In the genomic region with DNA sequence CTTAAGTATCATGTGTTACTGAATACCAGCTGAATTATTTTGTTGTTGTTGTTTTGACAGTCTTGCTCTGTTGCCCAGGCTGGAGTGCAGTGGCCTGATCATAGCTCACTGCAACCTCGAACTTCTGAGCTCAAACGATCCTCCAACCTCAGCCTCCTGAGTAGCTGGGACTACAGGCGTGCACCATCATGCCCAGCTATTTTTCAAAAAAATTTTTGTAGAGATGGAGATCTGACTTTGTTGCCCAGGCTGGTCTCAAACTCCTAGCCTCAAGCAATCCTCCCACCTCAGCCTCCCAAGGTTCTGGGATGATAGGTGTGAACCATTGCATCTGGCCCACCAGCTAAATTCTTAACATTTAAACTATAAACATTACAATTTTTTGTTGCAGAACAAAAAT, we compare ENCODE assay signal across 11 cellular contexts. TPM values are rescaled to one million over a fixed set of nuclear protein-coding genes. Genes with fewer than 3 reads are reported as not detected.
DNase-seq lines count a peak whose midpoint lies in the region; ATAC-seq and TF ChIP-seq lines count a peak whose summit lies in the region.
"Not testable (repeated sequence)": the region's sequence is repeated elsewhere in the genome, so short reads cannot be mapped to it uniquely, and the experiment has no call there.
"Had no signal": no experiment of that assay in that cellular context is flagged by ENCODE, and none has a peak within 500 bp of the region (broad histone marks: within the 10 kb centered on the region; RNA-seq: fewer than 3 reads in every experiment).

No MANE protein-coding gene starts in this region.

- H3K36me3 ChIP-seq in A673 (ENCODE audit: insufficient read depth, low read length, poor library complexity, severe bottlenecking); CD4-positive, CD25-positive, alpha-beta regulatory T cell (ENCODE audit: control insufficient read depth, insufficient read depth, low read length); OCI-LY3 (replicated peaks; ENCODE audit: low read depth, low read length): not testable (repeated sequence)

- intact Hi-C loops in A673 (cut with micrococcal nuclease; ENCODE audit: unreplicated experiment) = not testable (repeated sequence)

- not testable (repeated sequence) for H3K27me3 ChIP-seq in A673 (replicated peaks; ENCODE audit: insufficient read depth, low read depth, low read length, poor library complexity); CD4-positive, CD25-positive, alpha-beta regulatory T cell (ENCODE audit: control insufficient read depth, insufficient read depth, low read length)
- peaks cover 30% of the 10 kb centered on the region for H3K27me3 ChIP-seq in OCI-LY3 (ENCODE audit: low read depth, low read length)

- not testable (repeated sequence) for H3K9me3 ChIP-seq in A673 (ENCODE audit: low read depth, low read length, poor library complexity, severe bottlenecking); CD4-positive, CD25-positive, alpha-beta regulatory T cell (ENCODE audit: control insufficient read depth in 2 of 2, low read length in 2 of 2); OCI-LY3 (ENCODE audit: insufficient read depth, low read length)

- H2AFZ ChIP-seq in OCI-LY3 (ENCODE audit: low read depth, low read length) = peak overlapping the region; percentile 62; the same call in 1 of the 2 replicates

- H3K79me2 ChIP-seq in OCI-LY3 (ENCODE audit: low read length) = not testable (repeated sequence)

- peak overlapping the region in 2 of 3 donors; percentile 23 to 38 for H3K27ac Mint-ChIP-seq in CD4-positive, CD25-positive, alpha-beta regulatory T cell
- H3K27ac Mint-ChIP-seq in memory B cell = peak overlapping the region; percentile 69
- peak overlapping the region; percentile 85 for H3K27ac Mint-ChIP-seq in stimulated activated memory B cell treated with anti-CD40 and anti-IgM and Interleukin-4, amounts not matched to agents 10 μg/mL and 1 μg/mL and 100 μg/mL, for 72 hours

- BruUV-seq in A673 (replicated peaks; lab: Mats Ljungman, UMichigan) = not testable (repeated sequence)

- H4K20me1 ChIP-seq in OCI-LY3 (ENCODE audit: insufficient read depth, low read length) = not testable (repeated sequence)

- not testable (repeated sequence) for H3K9ac ChIP-seq in OCI-LY3 (ENCODE audit: low read length)

- H3K4me1 Mint-ChIP-seq in CD4-positive, CD25-positive, alpha-beta regulatory T cell = not testable (repeated sequence)
- peaks cover 49% of the 10 kb centered on the region for H3K4me1 Mint-ChIP-seq in memory B cell
- H3K4me1 Mint-ChIP-seq in stimulated activated memory B cell treated with anti-CD40 and anti-IgM and Interleukin-4, amounts not matched to agents 10 μg/mL and 1 μg/mL and 100 μg/mL, for 72 hours = peaks cover 75% of the 10 kb centered on the region

- peaks cover 32% of the 10 kb centered on the region for H3K4me1 ChIP-seq in A673 (ENCODE audit: insufficient read depth, low read length, poor library complexity, severe bottlenecking)
- H3K4me1 ChIP-seq in CD4-positive, CD25-positive, alpha-beta regulatory T cell (ENCODE audit: control insufficient read depth, insufficient read depth, low read length, poor library complexity, severe bottlenecking) = not testable (repeated sequence)
- peaks cover 25% of the 10 kb centered on the region for H3K4me1 ChIP-seq in OCI-LY3 (ENCODE audit: low read length)

- not testable (repeated sequence) for H3K4me3 Mint-ChIP-seq in CD4-positive, CD25-positive, alpha-beta regulatory T cell
- peak overlapping the region; percentile 76 for H3K4me3 Mint-ChIP-seq in memory B cell
- H3K4me3 Mint-ChIP-seq in stimulated activated memory B cell treated with anti-CD40 and anti-IgM and Interleukin-4, amounts not matched to agents 10 μg/mL and 1 μg/mL and 100 μg/mL, for 72 hours = peak overlapping the region; percentile 46

- peak overlapping the region; percentile 81 for H3K27ac ChIP-seq in A673 (ENCODE audit: low read depth, low read length, poor library complexity, severe bottlenecking)
- not testable (repeated sequence) for H3K27ac ChIP-seq in CD4-positive, CD25-positive, alpha-beta regulatory T cell (ENCODE audit: insufficient read depth, low read length, poor library complexity, severe bottlenecking); OCI-LY3 (ENCODE audit: low read length)

- DNase-seq in A673 (ENCODE audit: low spot score); CD4-positive, CD25-positive, alpha-beta regulatory T cell; memory B cell (ENCODE audit: low spot score in 2 of 2): not testable (repeated sequence)
- peak; percentile 15 for DNase-seq in activated CD8-positive, alpha-beta memory T cell treated with anti-CD3 and anti-CD28 coated beads for 24 hours

- not testable (repeated sequence) for ATAC-seq in CD4-positive, CD25-positive, alpha-beta regulatory T cell (ENCODE audit: low read depth in 2 of 2); memory B cell (ENCODE audit: low read depth); stimulated activated memory B cell treated with anti-CD40 and anti-IgM and Interleukin-4, amounts not matched to agents 10 μg/mL and 1 μg/mL and 100 μg/mL, for 72 hours
- ATAC-seq in GM18861 (IDR thresholded peaks at IDR 0.05; ENCODE audit: unreplicated experiment) = peak; percentile 1
- peak; percentile 10 for ATAC-seq in HG03064 (IDR thresholded peaks at IDR 0.05; ENCODE audit: low read depth, unreplicated experiment)

- TF ChIP-seq CTCF in A673 (conservative IDR thresholded peaks at IDR 0.05; ENCODE audit: low read depth, low read length); OCI-LY3 (IDR thresholded peaks at IDR 0.05; ENCODE audit: low read depth, low read length): not testable (repeated sequence)

- not testable (repeated sequence) for H3K4me3 ChIP-seq in A673 (ENCODE audit: low read depth, low read length, poor library complexity, severe bottlenecking); CD4-positive, CD25-positive, alpha-beta regulatory T cell (ENCODE audit: low read depth, low read length); OCI-LY3 (ENCODE audit: low read length)

- H3K9me3 Mint-ChIP-seq in CD4-positive, CD25-positive, alpha-beta regulatory T cell; memory B cell; stimulated activated memory B cell treated with anti-CD40 and anti-IgM and Interleukin-4, amounts not matched to agents 10 μg/mL and 1 μg/mL and 100 μg/mL, for 72 hours: not testable (repeated sequence)

- POLR2A ChIA-PET in A673 (lab: Charles Lee; ENCODE audit: low non-redundant PET) = interaction anchor here (0.7 kb wide), 1 partner anchor 22 kb away, joined by 4 read pairs; the partner anchor contains the start of gene HMGB1

- not testable (repeated sequence) for H3K27me3 Mint-ChIP-seq in CD4-positive, CD25-positive, alpha-beta regulatory T cell; memory B cell; stimulated activated memory B cell treated with anti-CD40 and anti-IgM and Interleukin-4, amounts not matched to agents 10 μg/mL and 1 μg/mL and 100 μg/mL, for 72 hours

- H3K4me2 ChIP-seq in OCI-LY3 (ENCODE audit: low read length) = peak overlapping the region; percentile 54

- CTCF ChIA-PET in A673 (lab: Charles Lee) = not testable (repeated sequence)

- H3K36me3 Mint-ChIP-seq in CD4-positive, CD25-positive, alpha-beta regulatory T cell; memory B cell; stimulated activated memory B cell treated with anti-CD40 and anti-IgM and Interleukin-4, amounts not matched to agents 10 μg/mL and 1 μg/mL and 100 μg/mL, for 72 hours: not testable (repeated sequence)

RNA-seq across cellular contexts. Expression of gene UBE2L5, which starts 21.2 kb away (rescaled TPM):
- total RNA-seq in A673 (2021) = 0.21 TPM in 1 of 2 replicates, not detected in the other
- total RNA-seq in CD4-positive, CD25-positive, alpha-beta regulatory T cell = not detected
- not detected for polyA plus RNA-seq in CD4-positive, CD25-positive, alpha-beta regulatory T cell
- total RNA-seq: CD4-positive, alpha-beta memory T cell; H4; HT-29 had no signal
- polyA plus RNA-seq: CD4-positive, alpha-beta memory T cell had no signal

RNA-seq across cellular contexts. Expression of gene HMGB1, which starts 22.2 kb away (rescaled TPM):
- 1,533 and 1,602 TPM in 2 replicates for total RNA-seq in A673 (2021)
- total RNA-seq in CD4-positive, CD25-positive, alpha-beta regulatory T cell = 363 TPM
- polyA plus RNA-seq in CD4-positive, CD25-positive, alpha-beta regulatory T cell = 100 to 1,000 TPM; 639 to 723 (median 666) TPM

Comparison
In these comparisons a context has a peak if more than half of its experiments do, and no peak if none do; other contexts are left out.
1. H3K27ac Mint-ChIP-seq: peak in every context shown above with its lines; median percentile 85 in stimulated activated memory B cell treated with anti-CD40 and anti-IgM and Interleukin-4, amounts not matched to agents 10 μg/mL and 1 μg/mL and 100 μg/mL, for 72 hours; 69 in memory B cell; 30 in CD4-positive, CD25-positive, alpha-beta regulatory T cell.